Comparison of ENCODE assay signal across 22 cellular contexts in the genomic region with DNA sequence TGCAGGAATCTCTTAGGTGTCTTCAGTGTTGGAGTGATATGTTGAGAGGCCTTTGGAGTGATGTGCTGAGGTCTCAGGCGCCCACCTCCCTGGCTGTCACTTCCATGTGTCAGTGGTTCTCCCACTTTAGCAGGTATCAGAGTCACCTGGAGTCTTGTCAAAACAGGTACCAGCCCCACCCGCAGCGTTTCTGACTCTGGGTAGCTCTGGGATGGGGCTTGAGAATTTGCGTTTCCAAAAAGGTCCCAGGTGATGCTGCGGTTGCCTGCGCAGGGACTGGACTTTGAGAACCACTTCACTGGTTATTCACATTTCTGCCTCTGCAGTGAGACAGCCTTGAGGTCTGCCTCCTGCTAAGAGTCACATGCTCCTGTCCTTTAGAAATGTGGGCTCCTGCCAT. TPM values are rescaled to one million over a fixed set of nuclear protein-coding genes. Genes with fewer than 3 reads are reported as not detected.
A peak's percentile ranks its signal among the peaks of the same experiment; 100 is the strongest.
DNase-seq lines count a peak whose midpoint lies in the region; ATAC-seq, FAIRE-seq and TF ChIP-seq lines count a peak whose summit lies in the region.
"Had no signal": no experiment of that assay in that cellular context is flagged by ENCODE, and none has a peak within 500 bp of the region (broad histone marks: within the 10 kb centered on the region; RNA-seq: fewer than 3 reads in every experiment).

No MANE protein-coding gene starts in this region.

- TF ChIP-seq EP300 in HepG2 (IDR thresholded peaks at IDR 0.05; ENCODE audit: low read depth in 2 of 2, low read length in 2 of 2) (no peak), HepG2 (CRISPR knock-in tag; IDR thresholded peaks at IDR 0.05; ENCODE audit: borderline replicate concordance) (no peak)

- no peak overlapping the region for H3K4me3 Mint-ChIP-seq in T-cell
- H3K4me3 Mint-ChIP-seq: CD8-positive, alpha-beta T cell had no signal

- no peaks in the 10 kb centered on the region for H3K27me3 Mint-ChIP-seq in T-cell

- H3K79me2 ChIP-seq in HepG2 (ENCODE audit: insufficient read depth, low read length): no peaks in the 10 kb centered on the region

- H3K27ac ChIP-seq in HepG2 (ENCODE audit: extremely low read length, insufficient read depth, low read length): no peak overlapping the region
- H3K27ac ChIP-seq in right lobe of liver: no peak overlapping the region
- peak overlapping the region; percentile 18 for H3K27ac ChIP-seq in RWPE2 (ENCODE audit: poor library complexity, severe bottlenecking)
- no peak overlapping the region for H3K27ac ChIP-seq in foreskin keratinocyte
- H3K27ac ChIP-seq: BLaER1 treated with 17β-estradiol and CSF1 and Interleukin-3, amounts not matched to agents 10 nM and 100 nM; GM23248; HL-60; SJCRH30 had no signal

- no peak for DNase-seq in HepG2 (ENCODE audit: low spot score)
- no peak for DNase-seq in right lobe of liver
- no peak for DNase-seq in RWPE2 (ENCODE audit: low spot score)
- DNase-seq in foreskin keratinocyte: no peak
- no peak for DNase-seq in T-cell
- no peak for DNase-seq in D341Med (ENCODE audit: low spot score)
- DNase-seq: CD8-positive, alpha-beta T cell; IMR-90; NCI-H1105; NCI-H146; NCI-H2029; NCI-H345; NCI-H524; NCI-H774; SJCRH30 had no signal

- BruUV-seq in HepG2 (replicated peaks; lab: Mats Ljungman, UMichigan): no TSS peak

- POLR2A ChIA-PET in HepG2 (lab: Yijun Ruan, JAX): interaction anchor here (2.0 kb wide), 1 partner anchor 15 kb away, joined by 10 read pairs; the partner anchor contains the start of gene UMPS
- POLR2A ChIA-PET in T-cell (lab: Charles Lee): no interaction called here

- H3K36me3 ChIP-seq in HepG2 (replicated peaks in 1 of 2; ENCODE audit: control insufficient read depth in 1 of 2, insufficient read depth in 2 of 2, low read length in 2 of 2): peaks cover 10 to 47% of the 10 kb centered on the region in 2 experiments; a peak in 3 of 5 replicates
- H3K36me3 ChIP-seq in right lobe of liver: peaks cover 6 to 57% (median 21%) of the 10 kb centered on the region in 4 donors
- peaks cover 43% of the 10 kb centered on the region for H3K36me3 ChIP-seq in RWPE2 (ENCODE audit: low read depth)

- no peaks in the 10 kb centered on the region for H3K4me1 Mint-ChIP-seq in T-cell

- H3K9ac ChIP-seq in HepG2 (ENCODE audit: insufficient read depth, low read depth, low read length): no peak overlapping the region
- H3K9ac ChIP-seq: BLaER1 treated with 17β-estradiol and CSF1 and Interleukin-3, amounts not matched to agents 10 nM and 100 nM; GM23248 had no signal

- H3K4me3 ChIP-seq in HepG2 (replicated peaks in 1 of 3; ENCODE audit: insufficient read depth in 1 of 3, low read depth in 2 of 3, low read length in 3 of 3): no peak overlapping the region
- no peak overlapping the region for H3K4me3 ChIP-seq in right lobe of liver
- no peak overlapping the region for H3K4me3 ChIP-seq in RWPE2 (ENCODE audit: severe bottlenecking)
- H3K4me3 ChIP-seq: BLaER1 treated with 17β-estradiol and CSF1 and Interleukin-3, amounts not matched to agents 10 nM and 100 nM; GM12878; GM23248; HAP-1; SJCRH30 had no signal

- H2AFZ ChIP-seq in HepG2 (ENCODE audit: low read length): no peak overlapping the region
- H2AFZ ChIP-seq: GM23248 had no signal

- TF ChIP-seq POLR2A in HepG2 (IDR thresholded peaks at IDR 0.05; ENCODE audit: insufficient read depth in 1 of 2, low read depth in 2 of 2, low read length in 2 of 2) (no peak), right lobe of liver (IDR thresholded peaks at IDR 0.05) (no peak)

- H3K9me3 ChIP-seq in HepG2 (ENCODE audit: low read length) (no peaks in the 10 kb centered on the region), right lobe of liver (no peaks in the 10 kb centered on the region), RWPE2 (ENCODE audit: severe bottlenecking) (no peaks in the 10 kb centered on the region)
- H3K9me3 ChIP-seq: HAP-1, SJCRH30 had no signal

- WGBS in HepG2 (ENCODE audit: low lambda C conversion rate): 100% methylated on average over 4 of the region's 6 CpGs
- WGBS in right lobe of liver (ENCODE audit: insufficient coverage, low coverage, low lambda C conversion rate, missing lambda C conversion rate): no CpG with 5 or more reads among the region's 6 CpGs

- no peaks in the 10 kb centered on the region for H3K9me3 Mint-ChIP-seq in T-cell
- H3K9me3 Mint-ChIP-seq: CD8-positive, alpha-beta T cell had no signal

- H3K27me3 ChIP-seq in HepG2 (ENCODE audit: control insufficient read depth in 1 of 2, insufficient read depth in 2 of 2, low read length in 2 of 2) (no peaks in the 10 kb centered on the region), right lobe of liver (no peaks in the 10 kb centered on the region), RWPE2 (ENCODE audit: insufficient read depth, poor library complexity, severe bottlenecking) (no peaks in the 10 kb centered on the region), foreskin keratinocyte (no peaks in the 10 kb centered on the region)
- H3K27me3 ChIP-seq: BLaER1 treated with 17β-estradiol and CSF1 and Interleukin-3, amounts not matched to agents 10 nM and 100 nM; SJCRH30 had no signal

- no peak for ATAC-seq in HepG2
- no peak for ATAC-seq in right lobe of liver
- ATAC-seq in RWPE2 (ENCODE audit: low read depth): no peak
- peak; percentile 7 for ATAC-seq in foreskin keratinocyte
- no peak for ATAC-seq in T-cell (replicated peaks in 1 of 4)
- no peak for ATAC-seq in GM21360 (IDR thresholded peaks at IDR 0.05; ENCODE audit: unreplicated experiment)
- ATAC-seq: CD8-positive, alpha-beta T cell; GM12878; Panc1 had no signal

- no peak overlapping the region for H3K27ac Mint-ChIP-seq in T-cell
- H3K27ac Mint-ChIP-seq: CD8-positive, alpha-beta T cell had no signal

- H3K36me3 Mint-ChIP-seq in T-cell: peaks cover 32% of the 10 kb centered on the region

- H3K4me1 ChIP-seq in HepG2 (ENCODE audit: insufficient read depth, low read length) (no peaks in the 10 kb centered on the region), right lobe of liver (no peaks in the 10 kb centered on the region), RWPE2 (ENCODE audit: insufficient read depth, poor library complexity, severe bottlenecking) (peaks cover 5% of the 10 kb centered on the region), foreskin keratinocyte (peaks cover 27% of the 10 kb centered on the region)
- H3K4me1 ChIP-seq: BLaER1 treated with 17β-estradiol and CSF1 and Interleukin-3, amounts not matched to agents 10 nM and 100 nM; SJCRH30 had no signal

- CTCF ChIA-PET in HepG2 (lab: Yijun Ruan, JAX; ENCODE audit: low intra/inter-chr PET ratio, low total read pairs) (no interaction called here), T-cell (lab: Charles Lee) (no interaction called here)

- no peak overlapping the region for H3K4me2 ChIP-seq in HepG2 (ENCODE audit: low read depth, low read length)
- H3K4me2 ChIP-seq: BLaER1 treated with 17β-estradiol and CSF1 and Interleukin-3, amounts not matched to agents 10 nM and 100 nM had no signal

- no peak for FAIRE-seq in HepG2 (lab: Jason Lieb, UNC)
- FAIRE-seq: GM12878 had no signal

- no peak for TF ChIP-seq CTCF in HepG2 (CRISPR knock-in tag; IDR thresholded peaks at IDR 0.05)
- TF ChIP-seq CTCF in right lobe of liver (IDR thresholded peaks at IDR 0.05): no peak
- TF ChIP-seq CTCF in RWPE2 (IDR thresholded peaks at IDR 0.05; ENCODE audit: poor library complexity, severe bottlenecking): no peak
- TF ChIP-seq CTCF in foreskin keratinocyte (conservative IDR thresholded peaks at IDR 0.05): no peak

- intact Hi-C loops in HepG2 (cut with micrococcal nuclease; ENCODE audit: unreplicated experiment) (loop anchor here (10.0 kb wide), 1 partner anchor 181 kb away; no protein-coding TSS in a partner anchor), right lobe of liver (cut with DNase I) (no loop called here)

- in situ Hi-C loops in HepG2 (cut with HindIII; ENCODE audit: extremely low pct_ligation_motif_present, low pct_unique_long_range_greater_than_20kb): no loop called here

- no peak for TF ChIP-seq RAD21 in HepG2 (CRISPR knock-in tag; IDR thresholded peaks at IDR 0.05)

- H4K20me1 ChIP-seq in HepG2 (ENCODE audit: insufficient read depth, low read length): peaks cover 3% of the 10 kb centered on the region

TF ChIP-seq in HepG2, 621 proteins besides CTCF, POLR2A, EP300 and RAD21:
- TF ChIP-seq AGO2 (optimal IDR thresholded peaks at IDR 0.05; ENCODE audit: low read depth, low read length): peak; percentile 26
- 0 out of 2 replicates have a peak, but pooled peaks have one; percentile 10 for TF ChIP-seq PAF1 (CRISPR knock-in tag; IDR thresholded peaks at IDR 0.05)
- no peak for TF ChIP-seq PCBP2 (optimal IDR thresholded peaks at IDR 0.05; ENCODE audit: low read depth, low read length, poor library complexity, severe bottlenecking)
- 0 out of 2 replicates have a peak, but pooled peaks have one; percentile 40 for TF ChIP-seq POLR2G (IDR thresholded peaks at IDR 0.05; ENCODE audit: low read depth, low read length)
- TF ChIP-seq ELF4 (CRISPR knock-in tag; IDR thresholded peaks at IDR 0.05; ENCODE audit: borderline replicate concordance): no peak
- no peak for TF ChIP-seq ZFAT (CRISPR knock-in tag; conservative IDR thresholded peaks at IDR 0.05)

RNA-seq across cellular contexts. Expression of gene UMPS, which starts 15.5 kb away (rescaled TPM):
- total RNA-seq in HepG2 (2016; rRNA removed; fragmentation: Illumina TruSeq; extraction: Trizol) (74.2 and 117 TPM in 2 replicates), right lobe of liver (10 to 100 TPM; 17.5 to 29.9 (median 25.5) TPM), foreskin keratinocyte (44.9 and 45.1 TPM in 2 replicates), T-cell (10 to 100 TPM; 14.9 to 29.6 (median 21.1) TPM)
- 28.7 and 31.7 TPM in 2 replicates for total RNA-seq in HepG2 (2016; cell fraction: cytosol; rRNA removed; fragmentation: Illumina TruSeq; extraction: Trizol; ENCODE audit: low read depth)
- 78.4 and 116 TPM in 2 replicates for total RNA-seq in HepG2 (2016; cell fraction: insoluble cytoplasmic fraction; rRNA removed; fragmentation: Illumina TruSeq; extraction: Trizol)
- 34.6 and 40.8 TPM in 2 replicates for total RNA-seq in HepG2 (2016; cell fraction: membrane; rRNA removed; fragmentation: Illumina TruSeq; extraction: Trizol)
- total RNA-seq in HepG2 (2016; cell fraction: nucleus; rRNA removed; fragmentation: Illumina TruSeq; extraction: Trizol): 44.6 and 58.8 TPM in 2 replicates
- polyA plus RNA-seq in HepG2 (2011; rRNA removed) (45.6 and 52.7 TPM in 2 replicates), foreskin keratinocyte (52.7 and 57.5 TPM in 2 replicates)
- polyA plus RNA-seq in HepG2 (2011; cell fraction: cytosol; rRNA removed): 38.1 and 45.2 TPM in 2 replicates
- polyA plus RNA-seq in HepG2 (2011; cell fraction: nucleus; rRNA removed): 17.0 and 19.5 TPM in 2 replicates
- 35.5 and 38.6 TPM in 2 replicates for polyA plus RNA-seq in HepG2 (2012)
- polyA plus RNA-seq in HepG2 (2016; cell fraction: cytosol; fragmentation: Illumina TruSeq; extraction: Trizol; ENCODE audit: low read depth): 5.6 and 7.5 TPM in 2 replicates
- polyA plus RNA-seq in HepG2 (2016; cell fraction: insoluble cytoplasmic fraction; fragmentation: Illumina TruSeq; extraction: Trizol; ENCODE audit: low read depth): 104 and 112 TPM in 2 replicates
- 11.5 and 11.6 TPM in 2 replicates for polyA plus RNA-seq in HepG2 (2016; cell fraction: membrane; fragmentation: Illumina TruSeq; extraction: Trizol; ENCODE audit: low read depth)
- 57.0 and 64.6 TPM in 2 replicates for polyA plus RNA-seq in HepG2 (2016; cell fraction: nucleus; fragmentation: Illumina TruSeq; extraction: Trizol; ENCODE audit: insufficient read depth, low read depth)
- polyA minus RNA-seq in HepG2 (2011; rRNA and poly(A)+ RNA removed; ENCODE audit: low replicate concordance): 37.2 and 57.0 TPM in 2 replicates
- 89.0 and 103 TPM in 2 replicates for polyA minus RNA-seq in HepG2 (2011; cell fraction: cytosol; rRNA and poly(A)+ RNA removed)
- polyA minus RNA-seq in HepG2 (2011; cell fraction: nucleus; rRNA and poly(A)+ RNA removed): 47.1 and 56.3 TPM in 2 replicates
